19 cellular contexts compared by ENCODE assay signal in genomic region chr13:26494591-26494990, GRCh38.
DNase-seq lines count a peak whose midpoint lies in the region; ATAC-seq and TF ChIP-seq lines count a peak whose summit lies in the region.
"Had no signal": no experiment of that assay in that cellular context is flagged by ENCODE, and none has a peak within 500 bp of the region (broad histone marks: within the 10 kb centered on the region; RNA-seq: fewer than 3 reads in every experiment).

No MANE protein-coding gene starts in this region.

- intact Hi-C loops in A673 (cut with micrococcal nuclease; ENCODE audit: unreplicated experiment): no loop called here

- H3K27me3 Mint-ChIP-seq in T-cell: peaks cover 10 to 23% of the 10 kb centered on the region in 2 donors

- H3K27ac Mint-ChIP-seq in T-cell: no peak overlapping the region
- H3K27ac Mint-ChIP-seq: CD4-positive, alpha-beta T cell; HFFc6 had no signal

- H3K27me3 ChIP-seq in A673 (replicated peaks; ENCODE audit: insufficient read depth, low read depth, low read length, poor library complexity): no peaks in the 10 kb centered on the region

- H3K4me1 ChIP-seq in A673 (ENCODE audit: insufficient read depth, low read length, poor library complexity, severe bottlenecking): peaks cover 32% of the 10 kb centered on the region
- H3K4me1 ChIP-seq: Caco-2 had no signal

- DNase-seq in NCI-H2171 treated with DMSO at 0.1 percent for 48 hours (lab: John Stamatoyannopoulos, UW) (peak; percentile 4), NCI-H2171 (lab: John Stamatoyannopoulos, UW) (no peak), NCI-H82 treated with DMSO at 0.1 percent for 48 hours (lab: John Stamatoyannopoulos, UW; ENCODE audit: unreplicated experiment) (peak; percentile 86), fibroblast of peridontal ligament (ENCODE audit: extremely low read depth) (peak; percentile 51), T-cell (no peak), A673 (ENCODE audit: low spot score) (no peak)
- DNase-seq: ACHN; AML-193; Caco-2; CD4-positive, alpha-beta T cell; DMS79 treated with DMSO at 0.1 percent for 48 hours; GOT3; H7; HFFc6 had no signal

- TF ChIP-seq CTCF in A673 (conservative IDR thresholded peaks at IDR 0.05; ENCODE audit: low read depth, low read length): no peak

- H3K9me3 Mint-ChIP-seq in T-cell: no peaks in the 10 kb centered on the region
- H3K9me3 Mint-ChIP-seq: CD4-positive, alpha-beta T cell; HFFc6 had no signal

- no peaks in the 10 kb centered on the region for H3K36me3 Mint-ChIP-seq in T-cell

- no peak overlapping the region for H3K27ac ChIP-seq in A673 (ENCODE audit: low read depth, low read length, poor library complexity, severe bottlenecking)
- H3K27ac ChIP-seq: C4-2B, HL-60 had no signal

- ATAC-seq in T-cell (replicated peaks in 1 of 4) (no peak), GM18511 (IDR thresholded peaks at IDR 0.05; ENCODE audit: unreplicated experiment) (no peak)
- ATAC-seq: GM12878, HCT116 had no signal

- CTCF ChIA-PET in T-cell (lab: Charles Lee) (interaction anchor here (0.5 to 7.0 kb wide), 5 partner anchors 12 to 665 kb away, joined by 3 to 125 read pairs (median 4); no protein-coding TSS in a partner anchor), A673 (lab: Charles Lee) (interaction anchor here (0.8 kb wide), 1 partner anchor 310 kb away, joined by 3 read pairs; no protein-coding TSS in a partner anchor)

- H3K36me3 ChIP-seq in A673 (ENCODE audit: insufficient read depth, low read length, poor library complexity, severe bottlenecking): no peaks in the 10 kb centered on the region

- H3K4me3 Mint-ChIP-seq in T-cell: no peak overlapping the region
- H3K4me3 Mint-ChIP-seq: CD4-positive, alpha-beta T cell; HFFc6 had no signal

- BruUV-seq in A673 (replicated peaks; lab: Mats Ljungman, UMichigan): no TSS peak

- H3K4me1 Mint-ChIP-seq in T-cell: peaks cover 0 to 6% (median 2%) of the 10 kb centered on the region in 3 donors

- no peaks in the 10 kb centered on the region for H3K9me3 ChIP-seq in A673 (ENCODE audit: low read depth, low read length, poor library complexity, severe bottlenecking)
- H3K9me3 ChIP-seq: Caco-2 had no signal

- H3K4me3 ChIP-seq in A673 (ENCODE audit: low read depth, low read length, poor library complexity, severe bottlenecking): no peak overlapping the region
- H3K4me3 ChIP-seq: GM12878 had no signal

- POLR2A ChIA-PET in T-cell (lab: Charles Lee) (no interaction called here), A673 (lab: Charles Lee; ENCODE audit: low non-redundant PET) (no interaction called here)

Comparison
In these comparisons a context has a peak if more than half of its experiments do, and no peak if none do; other contexts are left out.
1. DNase-seq: peak in NCI-H2171 treated with DMSO at 0.1 percent for 48 hours (single experiment), NCI-H82 treated with DMSO at 0.1 percent for 48 hours (single experiment) and fibroblast of peridontal ligament (single experiment); none in NCI-H2171 (single experiment), T-cell (0 of 34) and A673 (single experiment).